Comparison of ENCODE assay signal across 12 cellular contexts in the genomic region with DNA sequence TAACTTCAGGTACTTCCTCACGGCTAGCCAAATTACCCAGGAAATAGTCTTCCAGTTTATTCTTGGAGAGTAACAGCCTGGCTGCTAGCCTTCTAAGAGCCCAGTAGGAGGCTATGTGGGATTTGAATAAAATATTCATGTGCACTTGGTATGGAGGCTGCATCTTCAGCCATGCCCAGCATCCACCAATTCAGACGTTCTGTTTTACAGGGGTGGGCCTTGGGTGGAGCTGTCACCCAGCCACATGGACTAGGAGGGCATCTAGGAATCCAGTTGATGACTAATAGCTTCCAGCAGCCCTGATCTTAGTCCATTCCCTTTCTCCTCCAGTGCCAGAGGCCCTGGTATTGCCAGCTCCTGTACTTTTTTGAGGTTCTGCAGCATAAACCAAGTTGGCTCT.
DNase-seq lines count a peak whose midpoint lies in the region; ATAC-seq and TF ChIP-seq lines count a peak whose summit lies in the region.
"Had no signal": no experiment of that assay in that cellular context is flagged by ENCODE, and none has a peak within 500 bp of the region (broad histone marks: within the 10 kb centered on the region; RNA-seq: fewer than 3 reads in every experiment).

No MANE protein-coding gene starts in this region.

- H3K9me3 ChIP-seq in IMR-90 (ENCODE audit: control insufficient read depth, insufficient read depth, low read length) (0 out of 2 replicates have a peak, but pooled peaks cover 2% of the 10 kb centered on the region), Caco-2 (no peaks in the 10 kb centered on the region), right atrium auricular region (no peaks in the 10 kb centered on the region)
- H3K9me3 ChIP-seq: Peyer's patch had no signal

- peak; percentile 95 for ATAC-seq in IMR-90 (ENCODE audit: low read depth)
- ATAC-seq: CD8-positive, alpha-beta T cell had no signal

- H4K91ac ChIP-seq in IMR-90 (ENCODE audit: insufficient read depth, low read depth, low read length), result no peak overlapping the region

- no peak overlapping the region for H4K5ac ChIP-seq in IMR-90 (ENCODE audit: low read depth, low read length)

- no peak overlapping the region for H3K27ac Mint-ChIP-seq in activated naive CD4-positive, alpha-beta T cell treated with anti-CD3 and anti-CD28 coated beads, Interleukin-2, amount 10 ng/mL, durations not matched to agents 7 days and 5 days
- no peak overlapping the region for H3K27ac Mint-ChIP-seq in Caco-2 (ENCODE audit: unreplicated experiment)
- H3K27ac Mint-ChIP-seq: CD8-positive, alpha-beta T cell had no signal

- no peak overlapping the region for H3K23ac ChIP-seq in IMR-90 (ENCODE audit: low read depth, low read length)

- H2BK20ac ChIP-seq in IMR-90 (ENCODE audit: low read depth, low read length), result 0 out of 2 replicates have a peak overlapping the region, but pooled peaks have one; percentile 0

- POLR2A ChIA-PET in IMR-90 (lab: Charles Lee; ENCODE audit: unreplicated experiment) (interaction anchor here (0.5 kb wide), 1 partner anchor 14 kb away, joined by 7 read pairs; no protein-coding TSS in a partner anchor), Caco-2 (lab: Charles Lee) (no interaction called here)

- H3K27ac ChIP-seq in IMR-90 (ENCODE audit: insufficient read depth, low read length) (no peak overlapping the region), right atrium auricular region (no peak overlapping the region)
- H3K27ac ChIP-seq: Peyer's patch had no signal

- no peak for TF ChIP-seq POLR2A in IMR-90 (IDR thresholded peaks at IDR 0.05; ENCODE audit: low read depth, low read length)

- no peaks in the 10 kb centered on the region for H3K9me3 Mint-ChIP-seq in activated naive CD4-positive, alpha-beta T cell treated with anti-CD3 and anti-CD28 coated beads, Interleukin-2, amount 10 ng/mL, durations not matched to agents 7 days and 5 days
- peaks cover 7% of the 10 kb centered on the region for H3K9me3 Mint-ChIP-seq in Caco-2 (ENCODE audit: unreplicated experiment)

- H4K20me1 ChIP-seq in IMR-90 (ENCODE audit: insufficient read depth, low read length), result no peaks in the 10 kb centered on the region

- H3K4me3 Mint-ChIP-seq in activated naive CD4-positive, alpha-beta T cell treated with anti-CD3 and anti-CD28 coated beads, Interleukin-2, amount 10 ng/mL, durations not matched to agents 7 days and 5 days, result no peak overlapping the region
- H3K4me3 Mint-ChIP-seq in Caco-2 (ENCODE audit: unreplicated experiment), result no peak overlapping the region
- H3K4me3 Mint-ChIP-seq: CD8-positive, alpha-beta T cell had no signal

- no peak overlapping the region for H4K8ac ChIP-seq in IMR-90 (ENCODE audit: low read depth in 2 of 2, low read length in 2 of 2)

- no peak overlapping the region for H3K9ac ChIP-seq in IMR-90 (ENCODE audit: low read depth, low read length)

- H3K14ac ChIP-seq in IMR-90 (replicated peaks; ENCODE audit: low read depth, low read length), result no peak overlapping the region

- no peak overlapping the region for H2BK5ac ChIP-seq in IMR-90 (ENCODE audit: low read depth, low read length, poor library complexity, severe bottlenecking)

- no peaks in the 10 kb centered on the region for H3K4me1 Mint-ChIP-seq in activated naive CD4-positive, alpha-beta T cell treated with anti-CD3 and anti-CD28 coated beads, Interleukin-2, amount 10 ng/mL, durations not matched to agents 7 days and 5 days
- H3K4me1 Mint-ChIP-seq in Caco-2 (ENCODE audit: low read depth, unreplicated experiment), result no peaks in the 10 kb centered on the region

- H3K4me2 ChIP-seq in IMR-90 (ENCODE audit: low read depth, low read length), result no peak overlapping the region

- dilution Hi-C loops in IMR-90 (cut with HindIII; ENCODE audit: low sequenced_read_pairs, unreplicated experiment), result no loop called here

- H3K27me3 ChIP-seq in IMR-90 (ENCODE audit: control insufficient read depth, insufficient read depth, low read length) (peaks cover 2% of the 10 kb centered on the region), Caco-2 (replicated peaks; ENCODE audit: control insufficient read depth, insufficient read depth, low read length) (no peaks in the 10 kb centered on the region), right atrium auricular region (no peaks in the 10 kb centered on the region)
- H3K27me3 ChIP-seq: Peyer's patch had no signal

- H3K4me1 ChIP-seq in IMR-90 (ENCODE audit: control insufficient read depth, insufficient read depth, low read length), result no peaks in the 10 kb centered on the region
- H3K4me1 ChIP-seq in Caco-2, result no peaks in the 10 kb centered on the region
- no peaks in the 10 kb centered on the region for H3K4me1 ChIP-seq in right atrium auricular region
- H3K4me1 ChIP-seq: Peyer's patch had no signal

- H3K27me3 Mint-ChIP-seq in activated naive CD4-positive, alpha-beta T cell treated with anti-CD3 and anti-CD28 coated beads, Interleukin-2, amount 10 ng/mL, durations not matched to agents 7 days and 5 days, result peaks cover 10% of the 10 kb centered on the region
- H3K27me3 Mint-ChIP-seq in Caco-2 (ENCODE audit: insufficient read depth, unreplicated experiment), result peaks cover 3% of the 10 kb centered on the region

- no CpG with 5 or more reads among the region's 2 CpGs for WGBS in IMR-90 (ENCODE audit: extremely low coverage in 2 of 2, insufficient read length in 1 of 2), 2 experiments

- 0 out of 2 replicates have a peak, but pooled peaks cover 3% of the 10 kb centered on the region for H3K9me1 ChIP-seq in IMR-90 (ENCODE audit: insufficient read depth, low read length)

- peak; percentile 41 for TF ChIP-seq CTCF in IMR-90 (conservative IDR thresholded peaks at IDR 0.05; ENCODE audit: low read depth, low read length)
- TF ChIP-seq CTCF in astrocyte of the spinal cord (IDR thresholded peaks at IDR 0.05; ENCODE audit: low read depth, low read length), result peak; percentile 23
- no peak for TF ChIP-seq CTCF in Caco-2 (IDR thresholded peaks at IDR 0.05; ENCODE audit: insufficient read depth in 1 of 2, low read depth in 1 of 2, low read length in 1 of 2, severe bottlenecking in 1 of 2, unreplicated experiment in 1 of 2)
- no peak for TF ChIP-seq CTCF in right atrium auricular region (IDR thresholded peaks at IDR 0.05)

- H2AK9ac ChIP-seq in IMR-90 (replicated peaks; ENCODE audit: low read depth, low read length, poor library complexity), result no peak overlapping the region

- no peak overlapping the region; the same call in 1 of the 2 replicates for H2BK120ac ChIP-seq in IMR-90 (ENCODE audit: low read depth, low read length)

- CTCF ChIA-PET in IMR-90 (lab: Yijun Ruan, JAX), result interaction anchor here (0.5 kb wide), 1 partner anchor 864 kb away, joined by 3 read pairs; no protein-coding TSS in a partner anchor
- CTCF ChIA-PET in activated naive CD4-positive, alpha-beta T cell treated with anti-CD3 and anti-CD28 coated beads, Interleukin-2, amount 10 ng/mL, durations not matched to agents 7 days and 5 days (lab: Charles Lee), result no interaction called here
- CTCF ChIA-PET in Caco-2 (lab: Charles Lee), result no interaction called here

- H3K4ac ChIP-seq in IMR-90 (ENCODE audit: low read depth, low read length), result no peak overlapping the region

- no peak overlapping the region for H3K4me3 ChIP-seq in IMR-90 (ENCODE audit: insufficient read depth, low read depth, low read length)
- no peak overlapping the region for H3K4me3 ChIP-seq in astrocyte of the spinal cord (ENCODE audit: low read depth, low read length)
- H3K4me3 ChIP-seq in Caco-2 (ENCODE audit: low read depth, low read length), result no peak overlapping the region
- H3K4me3 ChIP-seq in right atrium auricular region, result no peak overlapping the region
- H3K4me3 ChIP-seq: Peyer's patch had no signal

- DNase-seq in AG08395 (ENCODE audit: low spot score) (peak; percentile 74), IMR-90 (peak; percentile 46), astrocyte of the spinal cord (ENCODE audit: low read depth, low spot score) (peak; percentile 27), iris pigment epithelial cell (ENCODE audit: low read depth) (peak; percentile 49), germinal center (ENCODE audit: low spot score) (no peak), Caco-2 (no peak), right atrium auricular region (ENCODE audit: low spot score) (no peak)
- no peak for DNase-seq in activated naive CD4-positive, alpha-beta T cell treated with anti-CD3 and anti-CD28 coated beads, Interleukin-2, amount 10 ng/mL, durations not matched to agents 7 days and 5 days
- DNase-seq: CD8-positive, alpha-beta T cell; hypothalamus; NCI-H1694 treated with DMSO at 0.1 percent for 48 hours; Peyer's patch had no signal

- H3K79me1 ChIP-seq in IMR-90 (ENCODE audit: low read depth in 1 of 2, low read length in 2 of 2), result no peaks in the 10 kb centered on the region

- H3K18ac ChIP-seq in IMR-90 (ENCODE audit: low read depth, low read length), result no peak overlapping the region

- H3K36me3 Mint-ChIP-seq in activated naive CD4-positive, alpha-beta T cell treated with anti-CD3 and anti-CD28 coated beads, Interleukin-2, amount 10 ng/mL, durations not matched to agents 7 days and 5 days, result no peaks in the 10 kb centered on the region
- H3K36me3 Mint-ChIP-seq in Caco-2 (ENCODE audit: insufficient read depth, unreplicated experiment), result no peaks in the 10 kb centered on the region
- H3K36me3 Mint-ChIP-seq: CD8-positive, alpha-beta T cell had no signal

- no peaks in the 10 kb centered on the region for H3K36me3 ChIP-seq in IMR-90 (ENCODE audit: control insufficient read depth, insufficient read depth, low read length)
- no peaks in the 10 kb centered on the region for H3K36me3 ChIP-seq in Caco-2 (ENCODE audit: control insufficient read depth, insufficient read depth, low read length)
- H3K36me3 ChIP-seq in right atrium auricular region, result no peaks in the 10 kb centered on the region
- H3K36me3 ChIP-seq: Peyer's patch had no signal

- H2AFZ ChIP-seq in IMR-90 (replicated peaks; ENCODE audit: low read length, poor library complexity), result peak overlapping the region; percentile 59

- no peak overlapping the region for H2BK15ac ChIP-seq in IMR-90 (ENCODE audit: low read depth, low read length)

- intact Hi-C loops in IMR-90 (cut with micrococcal nuclease) (no loop called here), Caco-2 (cut with micrococcal nuclease; ENCODE audit: unreplicated experiment) (loop anchor here (5.0 kb wide), 1 partner anchor 42 kb away; no protein-coding TSS in a partner anchor)

- no peak overlapping the region for H2AK5ac ChIP-seq in IMR-90 (ENCODE audit: low read depth, low read length)

- no TSS peak for BruUV-seq in IMR-90 (replicated peaks; lab: Mats Ljungman, UMichigan)
- no TSS peak for BruUV-seq in Caco-2 (replicated peaks; lab: Mats Ljungman, UMichigan)

- no peak overlapping the region for H3K56ac ChIP-seq in IMR-90 (ENCODE audit: extremely low read depth, insufficient read depth, low read length)

- 0 out of 2 replicates have a peak, but pooled peaks have one; percentile 32 for TF ChIP-seq RAD21 in IMR-90 (IDR thresholded peaks at IDR 0.05; ENCODE audit: low read length)

- in situ Hi-C loops in IMR-90 (cut with MboI; ENCODE audit: low sequenced_read_pairs), result no loop called here
- in situ Hi-C loops in astrocyte of the spinal cord (cut with HindIII; ENCODE audit: low sequenced_read_pairs), result no loop called here

TF ChIP-seq in IMR-90, 13 proteins besides CTCF, POLR2A, EP300 and RAD21:
- TF ChIP-seq CHD1 (IDR thresholded peaks at IDR 0.05; ENCODE audit: low read depth, low read length) (no peak), NFE2L2 (IDR thresholded peaks at IDR 0.05; ENCODE audit: low read depth, low read length) (no peak), SMC3 (IDR thresholded peaks at IDR 0.05; ENCODE audit: low read depth, low read length) (0 out of 2 replicates have a peak, but pooled peaks have one; percentile 10)

Comparison
In these comparisons a context has a peak if more than half of its experiments do, and no peak if none do; other contexts are left out.
1. DNase-seq: peak in AG08395 (single experiment), IMR-90 (single experiment), astrocyte of the spinal cord (single experiment) and iris pigment epithelial cell (single experiment); none in germinal center (single experiment), activated naive CD4-positive, alpha-beta T cell treated with anti-CD3 and anti-CD28 coated beads, Interleukin-2, amount 10 ng/mL, durations not matched to agents 7 days and 5 days (single experiment), Caco-2 (0 of 2) and right atrium auricular region (single experiment).
2. CTCF ChIP-seq: peak in IMR-90 (single experiment) and astrocyte of the spinal cord (single experiment); none in Caco-2 (0 of 2) and right atrium auricular region (0 of 2).